In genomic region chr2:201182650-201183372, GRCh38 we compare ENCODE assay signal across 1 cellular context.
A peak's percentile ranks its signal among the peaks of the same experiment; 100 is the strongest.
TF ChIP-seq lines count a peak whose summit lies in the region.

TSS of gene CASP10 (plus strand) at chr2:201183141. CDS start at chr2:201185778, 2,637 bp downstream.

TF ChIP-seq in K562, 482 proteins besides CTCF, POLR2A, EP300 and RAD21 (continued from another document and continues in another):
- TF ChIP-seq RERE (CRISPR knock-in tag; IDR thresholded peaks at IDR 0.05; ENCODE audit: borderline replicate concordance): no peak
- no peak for TF ChIP-seq BRCA1 (IDR thresholded peaks at IDR 0.05)
- no peak for TF ChIP-seq BRCA1 (CRISPR knock-in tag; IDR thresholded peaks at IDR 0.05)
- no peak for TF ChIP-seq OTX1 (CRISPR knock-in tag; IDR thresholded peaks at IDR 0.05)
- TF ChIP-seq CHD4 (IDR thresholded peaks at IDR 0.05; ENCODE audit: insufficient read depth, insufficient replicate concordance, low read depth, low read length, poor library complexity, severe bottlenecking): no peak
- no peak; a peak in 1 of 4 replicates for TF ChIP-seq ARNT (IDR thresholded peaks at IDR 0.05)
- no peak for TF ChIP-seq MYNN (IDR thresholded peaks at IDR 0.05)
- no peak for TF ChIP-seq MYNN (CRISPR knock-in tag; IDR thresholded peaks at IDR 0.05)
- no peak for TF ChIP-seq KAT7 (CRISPR knock-in tag; IDR thresholded peaks at IDR 0.05; ENCODE audit: borderline replicate concordance)
- TF ChIP-seq TCFL5 (CRISPR knock-in tag; conservative IDR thresholded peaks at IDR 0.05): no peak
- TF ChIP-seq ZNF584 (CRISPR knock-in tag; IDR thresholded peaks at IDR 0.05; ENCODE audit: low read depth): no peak
- no peak for TF ChIP-seq TGIF2 (CRISPR knock-in tag; IDR thresholded peaks at IDR 0.05)
- TF ChIP-seq RBM25 (IDR thresholded peaks at IDR 0.05; ENCODE audit: low read depth, low read length, severe bottlenecking): no peak
- TF ChIP-seq E2F4 (CRISPR knock-in tag; IDR thresholded peaks at IDR 0.05; ENCODE audit: low read depth): no peak
- TF ChIP-seq ARID4B (CRISPR knock-in tag; IDR thresholded peaks at IDR 0.05): no peak
- no peak for TF ChIP-seq ARID3A (IDR thresholded peaks at IDR 0.05; ENCODE audit: borderline replicate concordance, low read depth, low read length)
- no peak for TF ChIP-seq NFATC3 (IDR thresholded peaks at IDR 0.05)
- TF ChIP-seq MAX (CRISPR knock-in tag; IDR thresholded peaks at IDR 0.05): no peak
- TF ChIP-seq ZNF75A (CRISPR knock-in tag; IDR thresholded peaks at IDR 0.05): no peak
- no peak for TF ChIP-seq ASH1L (IDR thresholded peaks at IDR 0.05; ENCODE audit: borderline replicate concordance, low read depth, partially characterized antibody)
- no peak for TF ChIP-seq CREB3L1 (IDR thresholded peaks at IDR 0.05; ENCODE audit: borderline replicate concordance, low read depth)
- no peak for TF ChIP-seq MCM2 (IDR thresholded peaks at IDR 0.05; ENCODE audit: low read depth)
- TF ChIP-seq PKNOX1 (IDR thresholded peaks at IDR 0.05): peak; percentile 94
- no peak for TF ChIP-seq HOMEZ (CRISPR knock-in tag; IDR thresholded peaks at IDR 0.05)
- no peak for TF ChIP-seq E2F3 (CRISPR knock-in tag; IDR thresholded peaks at IDR 0.05)
- peak; percentile 44 for TF ChIP-seq FOSL1 (tag; conservative IDR thresholded peaks at IDR 0.05)
- TF ChIP-seq ZBTB40 (IDR thresholded peaks at IDR 0.05): no peak
- no peak for TF ChIP-seq ZBTB40 (CRISPR knock-in tag; IDR thresholded peaks at IDR 0.05)
